Comparison of ENCODE assay signal across 32 cellular contexts in the genomic region with DNA sequence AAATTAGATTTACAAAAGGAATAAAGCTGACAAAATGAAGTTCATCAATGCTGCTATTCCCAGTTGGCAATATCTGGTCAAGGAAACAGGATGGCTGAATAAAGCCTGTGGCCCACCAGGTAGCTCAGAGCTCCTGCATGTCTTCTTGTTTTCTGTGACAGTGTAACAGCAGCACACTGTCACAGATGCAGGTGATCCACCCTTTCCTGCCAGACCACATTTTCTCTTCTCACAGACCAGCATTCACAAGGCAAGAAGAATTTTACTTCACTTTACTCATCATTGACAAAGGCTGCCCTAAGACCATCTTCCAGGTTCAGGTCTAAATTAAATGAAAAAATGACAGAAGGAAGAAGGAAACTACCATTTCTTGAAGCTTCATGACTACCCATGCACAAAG.
"Had no signal": no experiment of that assay in that cellular context is flagged by ENCODE, and none has a peak within 500 bp of the region (broad histone marks: within the 10 kb centered on the region; RNA-seq: fewer than 3 reads in every experiment).

No MANE protein-coding gene starts in this region.

- H3K27ac Mint-ChIP-seq: activated CD4-positive, alpha-beta memory T cell treated with anti-CD3 and anti-CD28 coated beads for 36 hours; activated CD4-positive, alpha-beta T cell treated with anti-CD3 and anti-CD28 coated beads for 36 hours; activated CD4-positive, alpha-beta T cell treated with anti-CD3 and anti-CD28 coated beads, Interleukin-2, amount 10 ng/mL, durations not matched to agents 24 days and 14 days; activated CD8-positive, alpha-beta memory T cell treated with anti-CD3 and anti-CD28 coated beads, Interleukin-2, amount 10 ng/mL, durations not matched to agents 7 days and 5 days; activated CD8-positive, alpha-beta T cell treated with anti-CD3 and anti-CD28 coated beads, Interleukin-2, amount 10 ng/mL, durations not matched to agents 7 days and 5 days; activated naive CD4-positive, alpha-beta T cell treated with anti-CD3 and anti-CD28 coated beads for 36 hours; activated naive CD4-positive, alpha-beta T cell treated with anti-CD3 and anti-CD28 coated beads, Interleukin-2, amount 50 U/mL, for 24 hours; activated naive CD8-positive, alpha-beta T cell treated with anti-CD3 and anti-CD28 coated beads for 36 hours; activated naive CD8-positive, alpha-beta T cell treated with anti-CD3 and anti-CD28 coated beads, Interleukin-2, amount 50 U/mL, for 24 hours; activated T-helper 1 cell treated with anti-CD3 and anti-CD28 coated beads, Interleukin-12 subunit alpha, Interleukin-12 subunit beta, Interleukin-2, Interleukin-4 antibody, amounts not matched to agents 30 ng/mL and 10 ng/mL and 1 ng/mL, durations not matched to agents 14 hours and 24 hours and 36 hours; activated T-helper 2 cell treated with anti-CD3 and anti-CD28 coated beads, Interferon-gamma antibody, Interleukin-2, Interleukin-4, amounts not matched to agents 10 μg/mL and 5 μg/mL and 100 μg/mL, durations not matched to agents 14 hours and 24 hours and 36 hours; T-helper 17 cell; T-helper 2 cell treated with Interferon-gamma antibody and Interleukin-4, amounts not matched to agents 5 μg/mL and 100 μg/mL, for 36 hours had no signal

- H3K9me3 Mint-ChIP-seq: activated CD4-positive, alpha-beta memory T cell treated with anti-CD3 and anti-CD28 coated beads for 36 hours; activated CD4-positive, alpha-beta T cell treated with anti-CD3 and anti-CD28 coated beads, Interleukin-2, amount 10 ng/mL, durations not matched to agents 24 days and 14 days; activated naive CD4-positive, alpha-beta T cell treated with anti-CD3 and anti-CD28 coated beads for 36 hours; activated naive CD4-positive, alpha-beta T cell treated with anti-CD3 and anti-CD28 coated beads, Interleukin-2, amount 50 U/mL, for 24 hours; activated naive CD8-positive, alpha-beta T cell treated with anti-CD3 and anti-CD28 coated beads for 36 hours; activated naive CD8-positive, alpha-beta T cell treated with anti-CD3 and anti-CD28 coated beads, Interleukin-2, amount 50 U/mL, for 24 hours; activated T-helper 1 cell treated with anti-CD3 and anti-CD28 coated beads, Interleukin-12 subunit alpha, Interleukin-12 subunit beta, Interleukin-2, Interleukin-4 antibody, amounts not matched to agents 30 ng/mL and 10 ng/mL and 1 ng/mL, durations not matched to agents 14 hours and 24 hours and 36 hours; activated T-helper 2 cell treated with anti-CD3 and anti-CD28 coated beads, Interferon-gamma antibody, Interleukin-2, Interleukin-4, amounts not matched to agents 10 μg/mL and 5 μg/mL and 100 μg/mL, durations not matched to agents 14 hours and 24 hours and 36 hours; T-helper 2 cell treated with Interferon-gamma antibody and Interleukin-4, amounts not matched to agents 5 μg/mL and 100 μg/mL, for 36 hours had no signal

- H3K36me3 Mint-ChIP-seq: activated CD4-positive, alpha-beta memory T cell treated with anti-CD3 and anti-CD28 coated beads for 36 hours; activated CD8-positive, alpha-beta memory T cell treated with anti-CD3 and anti-CD28 coated beads, Interleukin-2, amount 10 ng/mL, durations not matched to agents 7 days and 5 days; activated naive CD4-positive, alpha-beta T cell treated with anti-CD3 and anti-CD28 coated beads, Interleukin-2, amount 50 U/mL, for 24 hours; activated naive CD8-positive, alpha-beta T cell treated with anti-CD3 and anti-CD28 coated beads for 36 hours had no signal

- H3K4me1 ChIP-seq: adrenal gland, body of pancreas had no signal

- H3K27me3 Mint-ChIP-seq: activated CD4-positive, alpha-beta memory T cell treated with anti-CD3 and anti-CD28 coated beads for 36 hours; activated CD4-positive, alpha-beta T cell treated with anti-CD3 and anti-CD28 coated beads, Interleukin-2, amount 10 ng/mL, durations not matched to agents 24 days and 14 days; activated CD8-positive, alpha-beta memory T cell treated with anti-CD3 and anti-CD28 coated beads, Interleukin-2, amount 10 ng/mL, durations not matched to agents 7 days and 5 days; activated naive CD4-positive, alpha-beta T cell treated with anti-CD3 and anti-CD28 coated beads, Interleukin-2, amount 50 U/mL, for 24 hours; activated naive CD8-positive, alpha-beta T cell treated with anti-CD3 and anti-CD28 coated beads for 36 hours; activated naive CD8-positive, alpha-beta T cell treated with anti-CD3 and anti-CD28 coated beads, Interleukin-2, amount 50 U/mL, for 24 hours; T-helper 17 cell had no signal

- H3K4me3 Mint-ChIP-seq: activated CD4-positive, alpha-beta memory T cell treated with anti-CD3 and anti-CD28 coated beads for 36 hours; activated CD4-positive, alpha-beta T cell treated with anti-CD3 and anti-CD28 coated beads for 36 hours; activated CD4-positive, alpha-beta T cell treated with anti-CD3 and anti-CD28 coated beads, Interleukin-2, amount 10 ng/mL, durations not matched to agents 24 days and 14 days; activated CD8-positive, alpha-beta memory T cell treated with anti-CD3 and anti-CD28 coated beads, Interleukin-2, amount 10 ng/mL, durations not matched to agents 7 days and 5 days; activated CD8-positive, alpha-beta T cell treated with anti-CD3 and anti-CD28 coated beads, Interleukin-2, amount 10 ng/mL, durations not matched to agents 7 days and 5 days; activated naive CD4-positive, alpha-beta T cell treated with anti-CD3 and anti-CD28 coated beads for 36 hours; activated naive CD4-positive, alpha-beta T cell treated with anti-CD3 and anti-CD28 coated beads, Interleukin-2, amount 50 U/mL, for 24 hours; activated naive CD8-positive, alpha-beta T cell treated with anti-CD3 and anti-CD28 coated beads for 36 hours; activated naive CD8-positive, alpha-beta T cell treated with anti-CD3 and anti-CD28 coated beads, Interleukin-2, amount 50 U/mL, for 24 hours; activated T-helper 1 cell treated with anti-CD3 and anti-CD28 coated beads, Interleukin-12 subunit alpha, Interleukin-12 subunit beta, Interleukin-2, Interleukin-4 antibody, amounts not matched to agents 30 ng/mL and 10 ng/mL and 1 ng/mL, durations not matched to agents 14 hours and 24 hours and 36 hours; T-helper 17 cell; T-helper 2 cell treated with Interferon-gamma antibody and Interleukin-4, amounts not matched to agents 5 μg/mL and 100 μg/mL, for 36 hours had no signal

- H3K36me3 ChIP-seq: adrenal gland, WERI-Rb-1 had no signal

- H3K4me3 ChIP-seq: adrenal gland, body of pancreas had no signal

- H3K9me3 ChIP-seq: adrenal gland, body of pancreas had no signal

- H3K4me1 Mint-ChIP-seq: activated CD4-positive, alpha-beta T cell treated with anti-CD3 and anti-CD28 coated beads for 36 hours; activated CD4-positive, alpha-beta T cell treated with anti-CD3 and anti-CD28 coated beads, Interleukin-2, amount 10 ng/mL, durations not matched to agents 24 days and 14 days; activated CD8-positive, alpha-beta memory T cell treated with anti-CD3 and anti-CD28 coated beads, Interleukin-2, amount 10 ng/mL, durations not matched to agents 7 days and 5 days; activated naive CD4-positive, alpha-beta T cell treated with anti-CD3 and anti-CD28 coated beads, Interleukin-2, amount 50 U/mL, for 24 hours; activated naive CD8-positive, alpha-beta T cell treated with anti-CD3 and anti-CD28 coated beads for 36 hours; activated naive CD8-positive, alpha-beta T cell treated with anti-CD3 and anti-CD28 coated beads, Interleukin-2, amount 50 U/mL, for 24 hours; T-helper 17 cell had no signal

- ATAC-seq: activated CD4-positive, alpha-beta T cell treated with anti-CD3 and anti-CD28 coated beads for 36 hours; activated CD8-positive, alpha-beta memory T cell treated with anti-CD3 and anti-CD28 coated beads, Interleukin-2, amount 10 ng/mL, durations not matched to agents 7 days and 5 days; activated CD8-positive, alpha-beta T cell treated with anti-CD3 and anti-CD28 coated beads, Interleukin-2, amount 10 ng/mL, durations not matched to agents 7 days and 5 days; activated naive CD8-positive, alpha-beta T cell treated with anti-CD3 and anti-CD28 coated beads, Interleukin-2, amount 50 U/mL, for 24 hours; body of pancreas; T-helper 17 cell had no signal

- H3K27me3 ChIP-seq: adrenal gland, body of pancreas had no signal

- DNase-seq: activated CD4-positive, alpha-beta memory T cell treated with anti-CD3 and anti-CD28 coated beads for 36 hours; activated CD4-positive, alpha-beta T cell treated with anti-CD3 and anti-CD28 coated beads for 36 hours; activated CD4-positive, alpha-beta T cell treated with anti-CD3 and anti-CD28 coated beads, Interleukin-2, amount 10 ng/mL, durations not matched to agents 24 days and 14 days; activated CD4-positive, CD25-positive, alpha-beta regulatory T cell; activated CD4-positive, CD25-positive, alpha-beta regulatory T cell treated with anti-CD3 and anti-CD28 coated beads, Interleukin-2, amount 50 U/mL, for 72 hours; activated CD8-positive, alpha-beta memory T cell treated with anti-CD3 and anti-CD28 coated beads, Interleukin-2, amount 10 ng/mL, durations not matched to agents 7 days and 5 days; activated CD8-positive, alpha-beta memory T cell treated with anti-CD3 and anti-CD28 coated beads, Interleukin-2, amount 50 U/mL, for 4 hours; activated CD8-positive, alpha-beta T cell treated with anti-CD3 and anti-CD28 coated beads, Interleukin-2, amount 10 ng/mL, durations not matched to agents 7 days and 5 days; activated effector memory CD4-positive, alpha-beta T cell treated with anti-CD3 and anti-CD28 coated beads, Interleukin-2, amount 50 U/mL, for 16 hours; activated naive CD4-positive, alpha-beta T cell treated with anti-CD3 and anti-CD28 coated beads for 36 hours; activated naive CD8-positive, alpha-beta T cell treated with anti-CD3 and anti-CD28 coated beads for 36 hours; activated naive CD8-positive, alpha-beta T cell treated with anti-CD3 and anti-CD28 coated beads, Interleukin-2, amount 50 U/mL, for 24 hours; activated T-cell treated with anti-CD3 and anti-CD28 coated beads, Interleukin-2, amount 50 U/mL, for 1 hour; activated T-cell treated with anti-CD3 and anti-CD28 coated beads, Interleukin-2, amount 50 U/mL, for 48 hours; adrenal gland; amygdala; aorta; body of pancreas; caudate nucleus; cortex of kidney; dermis blood vessel endothelial cell; effector CD4-positive, alpha-beta T cell; foreskin fibroblast; T-helper 1 cell; T-helper 17 cell; T1000; WERI-Rb-1 had no signal

- H3K27ac ChIP-seq: adrenal gland, body of pancreas, epithelial cell of prostate, WERI-Rb-1 had no signal
